ENCODE assay signal across 9 cellular contexts in genomic region chr17:17840751-17841591, GRCh38. TPM values are rescaled to one million over a fixed set of nuclear protein-coding genes. Genes with fewer than 3 reads are reported as not detected.
DNase-seq lines count a peak whose midpoint lies in the region; ATAC-seq, FAIRE-seq and TF ChIP-seq lines count a peak whose summit lies in the region.
"Had no signal": no experiment of that assay in that cellular context is flagged by ENCODE, and none has a peak within 500 bp of the region (broad histone marks: within the 10 kb centered on the region; RNA-seq: fewer than 3 reads in every experiment).

No MANE protein-coding gene starts in this region.

- no peaks in the 10 kb centered on the region for H3K9me3 ChIP-seq in pancreas
- H3K9me3 ChIP-seq: HAP-1 had no signal

- H3K4me1 Mint-ChIP-seq in activated CD4-positive, alpha-beta memory T cell treated with anti-CD3 and anti-CD28 coated beads, Interleukin-2, amount 10 ng/mL, durations not matched to agents 7 days and 5 days, result peaks cover 48% of the 10 kb centered on the region

- no peaks in the 10 kb centered on the region for H3K36me3 ChIP-seq in pancreas
- H3K36me3 ChIP-seq: HAP-1 had no signal

- FAIRE-seq in frontal cortex (lab: Jason Lieb, UNC) (no peak), pancreas (lab: Jason Lieb, UNC) (no peak)

- intact Hi-C loops in pancreas (cut with DNase I), result no loop called here

- ATAC-seq in pancreas (peak in 2 of 4 donors; percentile 0 to 1), GM19467 (IDR thresholded peaks at IDR 0.05; ENCODE audit: unreplicated experiment) (no peak), HG03280 (IDR thresholded peaks at IDR 0.05; ENCODE audit: unreplicated experiment) (no peak)

- peaks cover 34 to 52% (median 52%) of the 10 kb centered on the region in 3 donors for H3K4me1 ChIP-seq in pancreas

- H3K4me3 ChIP-seq in HL-60 (replicated peaks; ENCODE audit: insufficient read depth, low read length), result peak overlapping the region; percentile 45
- peak overlapping the region in 2 of 4 donors; percentile 26 to 41 for H3K4me3 ChIP-seq in pancreas

- H3K4me3 Mint-ChIP-seq in activated CD4-positive, alpha-beta memory T cell treated with anti-CD3 and anti-CD28 coated beads, Interleukin-2, amount 10 ng/mL, durations not matched to agents 7 days and 5 days, result peak overlapping the region; percentile 73

- POLR2A ChIA-PET in activated CD4-positive, alpha-beta memory T cell treated with anti-CD3 and anti-CD28 coated beads, Interleukin-2, amount 10 ng/mL, durations not matched to agents 7 days and 5 days (lab: Charles Lee), result interaction anchor here (0.6 to 8.5 kb wide), 12 partner anchors 9 to 48 kb away, joined by 3 to 170 read pairs (median 4); no protein-coding TSS in a partner anchor

- H3K27ac Mint-ChIP-seq in activated CD4-positive, alpha-beta memory T cell treated with anti-CD3 and anti-CD28 coated beads, Interleukin-2, amount 10 ng/mL, durations not matched to agents 7 days and 5 days, result peak overlapping the region; percentile 87

- H3K27me3 Mint-ChIP-seq in activated CD4-positive, alpha-beta memory T cell treated with anti-CD3 and anti-CD28 coated beads, Interleukin-2, amount 10 ng/mL, durations not matched to agents 7 days and 5 days, result no peaks in the 10 kb centered on the region

- 49 to 53% methylated on average over 7 of the region's 7 CpGs for WGBS in pancreas, 2 donors

- CTCF ChIA-PET in activated CD4-positive, alpha-beta memory T cell treated with anti-CD3 and anti-CD28 coated beads, Interleukin-2, amount 10 ng/mL, durations not matched to agents 7 days and 5 days (lab: Charles Lee), result interaction anchor here (1.1 to 1.3 kb wide), 3 partner anchors 14 to 28 kb away, joined by 3 read pairs; no protein-coding TSS in a partner anchor

- H3K36me3 Mint-ChIP-seq in activated CD4-positive, alpha-beta memory T cell treated with anti-CD3 and anti-CD28 coated beads, Interleukin-2, amount 10 ng/mL, durations not matched to agents 7 days and 5 days (ENCODE audit: low read depth), result peaks cover 6% of the 10 kb centered on the region

- TF ChIP-seq CTCF in HL-60 (IDR thresholded peaks at IDR 0.05; ENCODE audit: insufficient read depth, low read length) (no peak), pancreas (IDR thresholded peaks at IDR 0.05) (no peak)

- H3K9me3 Mint-ChIP-seq in activated CD4-positive, alpha-beta memory T cell treated with anti-CD3 and anti-CD28 coated beads, Interleukin-2, amount 10 ng/mL, durations not matched to agents 7 days and 5 days, result no peaks in the 10 kb centered on the region

- DNase-seq in AG08395 (ENCODE audit: low spot score) (peak; percentile 38), HL-60 (ENCODE audit: low read depth in 1 of 2, low spot score in 1 of 2) (no peak), frontal cortex (ENCODE audit: low spot score in 2 of 2) (peak; percentile 60 to 66), pancreas (no peak), NCI-H1048 (lab: John Stamatoyannopoulos, UW) (no peak)
- no peak for DNase-seq in activated CD4-positive, alpha-beta memory T cell treated with anti-CD3 and anti-CD28 coated beads, Interleukin-2, amount 10 ng/mL, durations not matched to agents 7 days and 5 days

- H3K27ac ChIP-seq in HL-60 (replicated peaks) (peak overlapping the region; percentile 88), pancreas (peak overlapping the region; percentile 94 to 99 (median 98))

- no peaks in the 10 kb centered on the region for H3K27me3 ChIP-seq in HL-60 (ENCODE audit: insufficient read depth, poor library complexity, severe bottlenecking)
- no peaks in the 10 kb centered on the region for H3K27me3 ChIP-seq in pancreas

RNA-seq across cellular contexts. Expression of gene SREBF1, which starts 4.2 kb away (rescaled TPM):
- 100 to 1,000 TPM; 177 to 186 TPM for total RNA-seq in activated CD4-positive, alpha-beta memory T cell treated with anti-CD3 and anti-CD28 coated beads, Interleukin-2, amount 10 ng/mL, durations not matched to agents 7 days and 5 days
- total RNA-seq in frontal cortex, result 17.5 TPM
- 10 to 100 TPM; 12.0 to 38.1 (median 24.3) TPM for total RNA-seq in pancreas
- polyA plus RNA-seq in pancreas, result 10 to 100 TPM; 67.3 to 77.5 TPM

Comparison
In these comparisons a context has a peak if more than half of its experiments do, and no peak if none do; other contexts are left out.
1. DNase-seq: peak in AG08395 (single experiment) and frontal cortex (2 of 2); none in HL-60 (0 of 2), activated CD4-positive, alpha-beta memory T cell treated with anti-CD3 and anti-CD28 coated beads, Interleukin-2, amount 10 ng/mL, durations not matched to agents 7 days and 5 days (single experiment), pancreas (0 of 6) and NCI-H1048 (single experiment).